ENCODE assay signal across 25 cellular contexts in genomic region chr9:100489836-100490235, GRCh38. TPM values are rescaled to one million over a fixed set of nuclear protein-coding genes. Genes with fewer than 3 reads are reported as not detected.
"Had no signal": no experiment of that assay in that cellular context is flagged by ENCODE, and none has a peak within 500 bp of the region (broad histone marks: within the 10 kb centered on the region; RNA-seq: fewer than 3 reads in every experiment).

No MANE protein-coding gene starts in this region.

- H3K27ac Mint-ChIP-seq: activated CD4-positive, alpha-beta memory T cell treated with anti-CD3 and anti-CD28 coated beads for 36 hours; activated CD4-positive, alpha-beta T cell treated with anti-CD3 and anti-CD28 coated beads, Interleukin-2, amount 10 ng/mL, durations not matched to agents 24 days and 14 days; activated T-helper 17 cell treated with anti-CD3 and anti-CD28 coated beads, Interleukin-2, amount 50 U/mL, for 72 hours; immature natural killer cell; mesothelial cell of epicardium; stimulated activated naive B cell treated with anti-CD40 and anti-IgM and Interleukin-4, amounts not matched to agents 10 μg/mL and 1 μg/mL and 100 μg/mL, for 72 hours had no signal

- H3K4me1 Mint-ChIP-seq: activated CD4-positive, alpha-beta T cell treated with anti-CD3 and anti-CD28 coated beads, Interleukin-2, amount 10 ng/mL, durations not matched to agents 24 days and 14 days; activated T-helper 17 cell treated with anti-CD3 and anti-CD28 coated beads, Interleukin-2, amount 50 U/mL, for 72 hours; naive B cell; stimulated activated naive B cell treated with anti-CD40 and anti-IgM and Interleukin-4, amounts not matched to agents 10 μg/mL and 1 μg/mL and 100 μg/mL, for 72 hours had no signal

- H3K4me3 Mint-ChIP-seq: activated CD4-positive, alpha-beta memory T cell treated with anti-CD3 and anti-CD28 coated beads for 36 hours; activated CD4-positive, alpha-beta T cell treated with anti-CD3 and anti-CD28 coated beads, Interleukin-2, amount 10 ng/mL, durations not matched to agents 24 days and 14 days; activated T-cell treated with anti-CD3 and anti-CD28 coated beads, Interleukin-2, amount 50 U/mL, for 4 hours; activated T-helper 17 cell treated with anti-CD3 and anti-CD28 coated beads, Interleukin-2, amount 50 U/mL, for 72 hours; immature natural killer cell; mesothelial cell of epicardium; naive B cell; stimulated activated naive B cell treated with anti-CD40 and anti-IgM and Interleukin-4, amounts not matched to agents 10 μg/mL and 1 μg/mL and 100 μg/mL, for 72 hours had no signal

- ATAC-seq: activated T-cell treated with anti-CD3 and anti-CD28 coated beads, Interleukin-2, amount 50 U/mL, for 4 hours; activated T-helper 17 cell treated with anti-CD3 and anti-CD28 coated beads, Interleukin-2, amount 50 U/mL, for 72 hours; heart left ventricle; left colon; psoas muscle; stimulated activated naive B cell treated with anti-CD40 and anti-IgM and Interleukin-4, amounts not matched to agents 10 μg/mL and 1 μg/mL and 100 μg/mL, for 72 hours had no signal

- H3K27me3 Mint-ChIP-seq: activated T-helper 17 cell treated with anti-CD3 and anti-CD28 coated beads, Interleukin-2, amount 50 U/mL, for 72 hours; stimulated activated naive B cell treated with anti-CD40 and anti-IgM and Interleukin-4, amounts not matched to agents 10 μg/mL and 1 μg/mL and 100 μg/mL, for 72 hours had no signal

- DNase-seq: activated CD4-positive, alpha-beta memory T cell treated with anti-CD3 and anti-CD28 coated beads for 36 hours; activated CD4-positive, alpha-beta T cell treated with anti-CD3 and anti-CD28 coated beads, Interleukin-2, amount 10 ng/mL, durations not matched to agents 24 days and 14 days; activated CD4-positive, CD25-positive, alpha-beta regulatory T cell treated with anti-CD3 and anti-CD28 coated beads, Interleukin-2, amount 50 U/mL, for 72 hours; activated gamma-delta T cell treated with Interleukin-2 at 50 U/mL for 16 hours; activated naive CD4-positive, alpha-beta T cell treated with anti-CD3 and anti-CD28 coated beads, Interleukin-2, amount 50 U/mL, for 16 hours; activated T-cell treated with anti-CD3 and anti-CD28 coated beads, Interleukin-2, amount 50 U/mL, for 4 hours; amniotic stem cell; cortex of kidney; heart left ventricle; immature natural killer cell; kidney; left colon; mammary epithelial cell; naive B cell; psoas muscle; stimulated activated CD4-positive, alpha-beta T cell treated with anti-CD3 and anti-CD28 coated beads, Interleukin-15, amount 100 ng/mL, for 24 hours; stimulated activated CD4-positive, alpha-beta T cell treated with anti-CD3 and anti-CD28 coated beads, Interleukin-2, amount 100 ng/mL, for 24 hours; stimulated activated naive B cell treated with anti-CD40 and anti-IgM and Interleukin-4, amounts not matched to agents 10 μg/mL and 1 μg/mL and 100 μg/mL, for 72 hours; stomach; tibial artery had no signal

- H3K9me3 Mint-ChIP-seq: activated CD4-positive, alpha-beta memory T cell treated with anti-CD3 and anti-CD28 coated beads for 36 hours; activated CD4-positive, alpha-beta T cell treated with anti-CD3 and anti-CD28 coated beads, Interleukin-2, amount 10 ng/mL, durations not matched to agents 24 days and 14 days; activated T-cell treated with anti-CD3 and anti-CD28 coated beads, Interleukin-2, amount 50 U/mL, for 4 hours; activated T-helper 17 cell treated with anti-CD3 and anti-CD28 coated beads, Interleukin-2, amount 50 U/mL, for 72 hours; stimulated activated naive B cell treated with anti-CD40 and anti-IgM and Interleukin-4, amounts not matched to agents 10 μg/mL and 1 μg/mL and 100 μg/mL, for 72 hours had no signal

- FAIRE-seq: endothelial cell of umbilical vein, kidney had no signal

- H3K36me3 Mint-ChIP-seq: activated CD4-positive, alpha-beta memory T cell treated with anti-CD3 and anti-CD28 coated beads for 36 hours; immature natural killer cell; mesothelial cell of epicardium; naive B cell; stimulated activated naive B cell treated with anti-CD40 and anti-IgM and Interleukin-4, amounts not matched to agents 10 μg/mL and 1 μg/mL and 100 μg/mL, for 72 hours had no signal

RNA-seq across cellular contexts. Expression of gene TMEFF1, which starts 16.9 kb away (rescaled TPM):
- total RNA-seq: liver, ureter had no signal
- polyA plus RNA-seq: immature natural killer cell, liver had no signal
